15 cellular contexts compared by ENCODE assay signal in genomic region chr6:30873137-30873640, GRCh38. TPM values are rescaled to one million over a fixed set of nuclear protein-coding genes. Genes with fewer than 3 reads are reported as not detected.
A peak's percentile ranks its signal among the peaks of the same experiment; 100 is the strongest.
DNase-seq lines count a peak whose midpoint lies in the region; ATAC-seq and TF ChIP-seq lines count a peak whose summit lies in the region.
"Had no signal": no experiment of that assay in that cellular context is flagged by ENCODE, and none has a peak within 500 bp of the region (broad histone marks: within the 10 kb centered on the region; RNA-seq: fewer than 3 reads in every experiment).

No MANE protein-coding gene starts in this region.

- H3K36me3 Mint-ChIP-seq in activated naive CD8-positive, alpha-beta T cell = peaks cover 16% of the 10 kb centered on the region
- H3K36me3 Mint-ChIP-seq in activated naive CD8-positive, alpha-beta T cell treated with anti-CD3 and anti-CD28 coated beads, Interleukin-2, amount 50 U/mL, for 24 hours (ENCODE audit: low read depth) = peaks cover 16% of the 10 kb centered on the region
- peaks cover 44% of the 10 kb centered on the region for H3K36me3 Mint-ChIP-seq in activated naive CD8-positive, alpha-beta T cell treated with anti-CD3 and anti-CD28 coated beads for 36 hours
- peaks cover 12% of the 10 kb centered on the region for H3K36me3 Mint-ChIP-seq in osteocyte (ENCODE audit: unreplicated experiment)

- H3K27me3 Mint-ChIP-seq in activated naive CD8-positive, alpha-beta T cell = no peaks in the 10 kb centered on the region
- H3K27me3 Mint-ChIP-seq in activated naive CD8-positive, alpha-beta T cell treated with anti-CD3 and anti-CD28 coated beads, Interleukin-2, amount 50 U/mL, for 24 hours = no peaks in the 10 kb centered on the region
- no peaks in the 10 kb centered on the region for H3K27me3 Mint-ChIP-seq in activated naive CD8-positive, alpha-beta T cell treated with anti-CD3 and anti-CD28 coated beads for 36 hours
- H3K27me3 Mint-ChIP-seq in osteocyte (ENCODE audit: unreplicated experiment) = no peaks in the 10 kb centered on the region

- no peak for ATAC-seq in activated naive CD8-positive, alpha-beta T cell treated with anti-CD3 and anti-CD28 coated beads, Interleukin-2, amount 50 U/mL, for 24 hours
- no peak for ATAC-seq in HG03432 (IDR thresholded peaks at IDR 0.05; ENCODE audit: unreplicated experiment)
- ATAC-seq in HG02571 (IDR thresholded peaks at IDR 0.05; ENCODE audit: unreplicated experiment) = no peak
- ATAC-seq: CD8-positive, alpha-beta T cell had no signal

- no peak overlapping the region for H3K4me3 Mint-ChIP-seq in activated naive CD8-positive, alpha-beta T cell
- no peak overlapping the region for H3K4me3 Mint-ChIP-seq in activated naive CD8-positive, alpha-beta T cell treated with anti-CD3 and anti-CD28 coated beads, Interleukin-2, amount 50 U/mL, for 24 hours
- H3K4me3 Mint-ChIP-seq in activated naive CD8-positive, alpha-beta T cell treated with anti-CD3 and anti-CD28 coated beads for 36 hours = no peak overlapping the region
- H3K4me3 Mint-ChIP-seq in osteocyte (ENCODE audit: unreplicated experiment) = no peak overlapping the region
- H3K4me3 Mint-ChIP-seq: B cell; CD4-positive, CD25-positive, alpha-beta regulatory T cell; CD8-positive, alpha-beta T cell; HFFc6 had no signal

- peaks cover 54% of the 10 kb centered on the region for H3K4me1 Mint-ChIP-seq in activated naive CD8-positive, alpha-beta T cell (ENCODE audit: low read depth)
- peaks cover 58% of the 10 kb centered on the region for H3K4me1 Mint-ChIP-seq in activated naive CD8-positive, alpha-beta T cell treated with anti-CD3 and anti-CD28 coated beads, Interleukin-2, amount 50 U/mL, for 24 hours
- peaks cover 50% of the 10 kb centered on the region for H3K4me1 Mint-ChIP-seq in activated naive CD8-positive, alpha-beta T cell treated with anti-CD3 and anti-CD28 coated beads for 36 hours
- H3K4me1 Mint-ChIP-seq in osteocyte (ENCODE audit: unreplicated experiment) = peaks cover 27% of the 10 kb centered on the region

- peaks cover 18% of the 10 kb centered on the region for H3K9me3 Mint-ChIP-seq in activated naive CD8-positive, alpha-beta T cell (ENCODE audit: low read depth)
- peaks cover 40% of the 10 kb centered on the region for H3K9me3 Mint-ChIP-seq in activated naive CD8-positive, alpha-beta T cell treated with anti-CD3 and anti-CD28 coated beads, Interleukin-2, amount 50 U/mL, for 24 hours
- H3K9me3 Mint-ChIP-seq in activated naive CD8-positive, alpha-beta T cell treated with anti-CD3 and anti-CD28 coated beads for 36 hours = peaks cover 35% of the 10 kb centered on the region
- peaks cover 26% of the 10 kb centered on the region for H3K9me3 Mint-ChIP-seq in osteocyte (ENCODE audit: unreplicated experiment)

- peak overlapping the region; percentile 93 for H3K27ac Mint-ChIP-seq in activated naive CD8-positive, alpha-beta T cell
- no peak overlapping the region for H3K27ac Mint-ChIP-seq in activated naive CD8-positive, alpha-beta T cell treated with anti-CD3 and anti-CD28 coated beads, Interleukin-2, amount 50 U/mL, for 24 hours
- H3K27ac Mint-ChIP-seq in activated naive CD8-positive, alpha-beta T cell treated with anti-CD3 and anti-CD28 coated beads for 36 hours = peak overlapping the region; percentile 66
- H3K27ac Mint-ChIP-seq in osteocyte (ENCODE audit: unreplicated experiment) = peak overlapping the region; percentile 19
- H3K27ac Mint-ChIP-seq: B cell; CD4-positive, CD25-positive, alpha-beta regulatory T cell; CD8-positive, alpha-beta T cell; HFFc6 had no signal

- TF ChIP-seq CTCF in osteocyte (IDR thresholded peaks at IDR 0.05) = no peak

- no peak for DNase-seq in activated naive CD8-positive, alpha-beta T cell treated with anti-CD3 and anti-CD28 coated beads, Interleukin-2, amount 50 U/mL, for 24 hours
- DNase-seq in activated naive CD8-positive, alpha-beta T cell treated with anti-CD3 and anti-CD28 coated beads for 36 hours = no peak
- no peak for DNase-seq in osteocyte (ENCODE audit: extremely low spot score, unreplicated experiment)
- DNase-seq: CD4-positive, CD25-positive, alpha-beta regulatory T cell; CD8-positive, alpha-beta T cell; DMS 273 treated with DMSO at 0.1 percent for 48 hours; DMS79; EL; GDM1; GOT3; HFFc6 had no signal

RNA-seq across cellular contexts. Expression of gene DDR1, which starts 11.1 kb away (rescaled TPM):
- total RNA-seq in activated naive CD8-positive, alpha-beta T cell treated with anti-CD3 and anti-CD28 coated beads for 36 hours = 10 to 100 TPM; 12.0 to 13.7 TPM
- 130 and 146 TPM in 2 replicates for total RNA-seq in osteocyte

RNA-seq across cellular contexts. Expression of gene GTF2H4, which starts 34.8 kb away (rescaled TPM):
- 10 to 100 TPM; 44.5 to 46.4 TPM for total RNA-seq in activated naive CD8-positive, alpha-beta T cell treated with anti-CD3 and anti-CD28 coated beads for 36 hours
- total RNA-seq in osteocyte = 35.5 and 39.3 TPM in 2 replicates

RNA-seq across cellular contexts. Expression of gene VARS2, which starts 40.8 kb away (rescaled TPM):
- 10 to 100 TPM; 79.5 to 80.9 TPM for total RNA-seq in activated naive CD8-positive, alpha-beta T cell treated with anti-CD3 and anti-CD28 coated beads for 36 hours
- 44.0 and 46.4 TPM in 2 replicates for total RNA-seq in osteocyte

RNA-seq across cellular contexts. Expression of gene SFTA2, which starts 58.8 kb away (rescaled TPM):
- not detected for total RNA-seq in activated naive CD8-positive, alpha-beta T cell treated with anti-CD3 and anti-CD28 coated beads for 36 hours
- not detected in 2 replicates for total RNA-seq in osteocyte
- total RNA-seq: B cell; CD4-positive, CD25-positive, alpha-beta regulatory T cell; CD8-positive, alpha-beta T cell; HFFc6 had no signal
